ENCODE assay signal across 9 cellular contexts in genomic region chr18:9615973-9616559, GRCh38. TPM values are rescaled to one million over a fixed set of nuclear protein-coding genes. Genes with fewer than 3 reads are reported as not detected.
DNase-seq lines count a peak whose midpoint lies in the region; ATAC-seq, FAIRE-seq and TF ChIP-seq lines count a peak whose summit lies in the region.
"Had no signal": no experiment of that assay in that cellular context is flagged by ENCODE, and none has a peak within 500 bp of the region (broad histone marks: within the 10 kb centered on the region; RNA-seq: fewer than 3 reads in every experiment).

No MANE protein-coding gene starts in this region.

- H4K20me1 ChIP-seq in Loucy (ENCODE audit: insufficient read depth, low read length, poor library complexity, severe bottlenecking), result peaks cover 25% of the 10 kb centered on the region

- no peaks in the 10 kb centered on the region for H3K36me3 ChIP-seq in Loucy (ENCODE audit: insufficient read depth, low read length)

- no peaks in the 10 kb centered on the region for H3K9me3 Mint-ChIP-seq in central memory CD8-positive, alpha-beta T cell
- no peaks in the 10 kb centered on the region for H3K9me3 Mint-ChIP-seq in natural killer cell treated with Interleukin-12 subunit alpha and Interleukin-12 subunit beta and Interleukin-15 and Interleukin-18, amount 100 ng/mL, for 72 hours

- peak overlapping the region; percentile 92 for H3K4me3 Mint-ChIP-seq in central memory CD8-positive, alpha-beta T cell
- peak overlapping the region; percentile 86 for H3K4me3 Mint-ChIP-seq in natural killer cell treated with Interleukin-12 subunit alpha and Interleukin-12 subunit beta and Interleukin-15 and Interleukin-18, amount 100 ng/mL, for 72 hours

- no peaks in the 10 kb centered on the region for H3K9me2 ChIP-seq in Loucy (replicated peaks; ENCODE audit: low read depth, low read length)

- H3K4me2 ChIP-seq in Loucy (ENCODE audit: low read depth, low read length, poor library complexity, severe bottlenecking), result peak overlapping the region; percentile 80

- H3K27ac Mint-ChIP-seq in central memory CD8-positive, alpha-beta T cell (ENCODE audit: low read depth), result peak overlapping the region; percentile 74
- H3K27ac Mint-ChIP-seq in natural killer cell treated with Interleukin-12 subunit alpha and Interleukin-12 subunit beta and Interleukin-15 and Interleukin-18, amount 100 ng/mL, for 72 hours, result peak overlapping the region in 1 of 2 donors; percentile 72

- H3K4me3 ChIP-seq in Loucy (ENCODE audit: low read length, poor library complexity, severe bottlenecking), result peak overlapping the region; percentile 77

- H2AFZ ChIP-seq in Loucy (ENCODE audit: low read length), result no peak overlapping the region

- H3F3A ChIP-seq in Loucy (ENCODE audit: low read depth), result peaks cover 9% of the 10 kb centered on the region; the same call in 1 of the 2 replicates

- ATAC-seq in central memory CD8-positive, alpha-beta T cell (replicated peaks; ENCODE audit: extremely low read depth, poor library complexity, severe bottlenecking), result no peak
- ATAC-seq in natural killer cell treated with Interleukin-12 subunit alpha and Interleukin-12 subunit beta and Interleukin-15 and Interleukin-18, amount 100 ng/mL, for 72 hours, result no peak
- ATAC-seq in GM19035 (IDR thresholded peaks at IDR 0.05; ENCODE audit: unreplicated experiment), result no peak
- ATAC-seq: right cardiac atrium had no signal

- H3K9ac ChIP-seq in Loucy (ENCODE audit: low read depth, low read length, poor library complexity, severe bottlenecking), result no peak overlapping the region

- TF ChIP-seq CTCF in Loucy (conservative IDR thresholded peaks at IDR 0.05; ENCODE audit: low read length), result no peak

- H3K36me3 Mint-ChIP-seq in central memory CD8-positive, alpha-beta T cell (ENCODE audit: insufficient read depth), result peaks cover 10% of the 10 kb centered on the region
- H3K36me3 Mint-ChIP-seq in natural killer cell treated with Interleukin-12 subunit alpha and Interleukin-12 subunit beta and Interleukin-15 and Interleukin-18, amount 100 ng/mL, for 72 hours, result peaks cover 13% of the 10 kb centered on the region

- no peak for FAIRE-seq in urothelium cell line (lab: Jason Lieb, UNC)

- DNase-seq in AG20443 (ENCODE audit: low spot score), result peak; percentile 16
- no peak for DNase-seq in central memory CD8-positive, alpha-beta T cell (ENCODE audit: low spot score in 2 of 2)
- DNase-seq in natural killer cell treated with Interleukin-12 subunit alpha and Interleukin-12 subunit beta and Interleukin-15 and Interleukin-18, amount 100 ng/mL, for 72 hours (ENCODE audit: low spot score), result no peak
- no peak for DNase-seq in T-helper 9 cell
- no peak for DNase-seq in urothelium cell line (ENCODE audit: low spot score)
- DNase-seq in NOMO-1 (lab: John Stamatoyannopoulos, UW; ENCODE audit: unreplicated experiment in 2 of 2), result no peak
- DNase-seq: right cardiac atrium had no signal

- peaks cover 37% of the 10 kb centered on the region for H3K79me2 ChIP-seq in Loucy (ENCODE audit: insufficient read depth, low read length)

- H3K27me3 ChIP-seq in Loucy (ENCODE audit: insufficient read depth, low read length, poor library complexity, severe bottlenecking), result no peaks in the 10 kb centered on the region

- peaks cover 43% of the 10 kb centered on the region for H3K4me1 ChIP-seq in Loucy (ENCODE audit: insufficient read depth, low read length, poor library complexity, severe bottlenecking)

- H3K4me1 Mint-ChIP-seq in central memory CD8-positive, alpha-beta T cell, result peaks cover 42% of the 10 kb centered on the region
- H3K4me1 Mint-ChIP-seq in natural killer cell treated with Interleukin-12 subunit alpha and Interleukin-12 subunit beta and Interleukin-15 and Interleukin-18, amount 100 ng/mL, for 72 hours (ENCODE audit: low read depth in 2 of 2), result peaks cover 34 to 41% of the 10 kb centered on the region in 2 donors

- no peaks in the 10 kb centered on the region for H3K27me3 Mint-ChIP-seq in central memory CD8-positive, alpha-beta T cell
- H3K27me3 Mint-ChIP-seq in natural killer cell treated with Interleukin-12 subunit alpha and Interleukin-12 subunit beta and Interleukin-15 and Interleukin-18, amount 100 ng/mL, for 72 hours, result no peaks in the 10 kb centered on the region

- no peaks in the 10 kb centered on the region for H3K9me3 ChIP-seq in Loucy (ENCODE audit: insufficient read depth, low read depth, low read length)

RNA-seq across cellular contexts. Expression of gene PPP4R1, which starts 1.7 kb away (rescaled TPM):
- 10 to 100 TPM; 53.9 to 65.5 TPM for total RNA-seq in natural killer cell treated with Interleukin-12 subunit alpha and Interleukin-12 subunit beta and Interleukin-15 and Interleukin-18, amount 100 ng/mL, for 72 hours
